In genomic region chr10:35223016-35223415, GRCh38 we compare ENCODE assay signal across 24 cellular contexts.
DNase-seq lines count a peak whose midpoint lies in the region; ATAC-seq and TF ChIP-seq lines count a peak whose summit lies in the region.
"Had no signal": no experiment of that assay in that cellular context is flagged by ENCODE, and none has a peak within 500 bp of the region (broad histone marks: within the 10 kb centered on the region; RNA-seq: fewer than 3 reads in every experiment).

No MANE protein-coding gene starts in this region.

- H3K4me2 ChIP-seq in OCI-LY1 (ENCODE audit: low read length) = no peak overlapping the region

- no peaks in the 10 kb centered on the region for H3K9me3 Mint-ChIP-seq in Caco-2 (ENCODE audit: unreplicated experiment)
- H3K9me3 Mint-ChIP-seq in endodermal cell = no peaks in the 10 kb centered on the region
- H3K9me3 Mint-ChIP-seq in osteocyte (ENCODE audit: unreplicated experiment) = no peaks in the 10 kb centered on the region
- H3K9me3 Mint-ChIP-seq: activated B cell treated with CpG ODN at 0.5 μM for 24 hours; brain; stimulated activated naive CD8-positive, alpha-beta T cell treated with anti-CD3 and anti-CD28 coated beads, Interleukin-15, amount 100 ng/mL, for 72 hours had no signal

- no peaks in the 10 kb centered on the region for H3K36me3 ChIP-seq in Caco-2 (ENCODE audit: control insufficient read depth, insufficient read depth, low read length)
- H3K36me3 ChIP-seq in OCI-LY1 (ENCODE audit: insufficient read depth, low read length) = no peaks in the 10 kb centered on the region
- H3K36me3 ChIP-seq in endodermal cell (ENCODE audit: control insufficient read depth, insufficient read depth, low read length) = no peaks in the 10 kb centered on the region
- H3K36me3 ChIP-seq: colonic mucosa, right atrium auricular region, tibial artery had no signal

- POLR2A ChIA-PET in Caco-2 (lab: Charles Lee) = no interaction called here

- no peak overlapping the region for H3K27ac ChIP-seq in OCI-LY1 (ENCODE audit: low read depth, low read length, poor library complexity, severe bottlenecking)
- H3K27ac ChIP-seq in endodermal cell (ENCODE audit: low read depth, low read length) = no peak overlapping the region
- H3K27ac ChIP-seq: colonic mucosa, right atrium auricular region, RWPE1, tibial artery had no signal

- H3K4me1 Mint-ChIP-seq in Caco-2 (ENCODE audit: low read depth, unreplicated experiment) (peaks cover 7% of the 10 kb centered on the region), endodermal cell (peaks cover 1% of the 10 kb centered on the region), osteocyte (ENCODE audit: unreplicated experiment) (peaks cover 7% of the 10 kb centered on the region)

- H3K9ac ChIP-seq in OCI-LY1 (ENCODE audit: low read length) (no peak overlapping the region), endodermal cell (ENCODE audit: extremely low read depth, low read length, poor library complexity, severe bottlenecking) (no peak overlapping the region)

- H3K27me3 Mint-ChIP-seq in Caco-2 (ENCODE audit: insufficient read depth, unreplicated experiment) (peaks cover 3% of the 10 kb centered on the region), endodermal cell (ENCODE audit: insufficient read depth) (no peaks in the 10 kb centered on the region), osteocyte (ENCODE audit: unreplicated experiment) (peaks cover 2% of the 10 kb centered on the region)
- H3K27me3 Mint-ChIP-seq: brain; stimulated activated naive CD8-positive, alpha-beta T cell treated with anti-CD3 and anti-CD28 coated beads, Interleukin-15, amount 100 ng/mL, for 72 hours had no signal

- no peaks in the 10 kb centered on the region for H3K36me3 Mint-ChIP-seq in Caco-2 (ENCODE audit: insufficient read depth, unreplicated experiment)
- H3K36me3 Mint-ChIP-seq in endodermal cell (ENCODE audit: low read depth) = no peaks in the 10 kb centered on the region
- no peaks in the 10 kb centered on the region for H3K36me3 Mint-ChIP-seq in osteocyte (ENCODE audit: unreplicated experiment)
- H3K36me3 Mint-ChIP-seq: brain, naive B cell had no signal

- H4K20me1 ChIP-seq in OCI-LY1 (ENCODE audit: insufficient read depth, low read length) = no peaks in the 10 kb centered on the region

- H2AFZ ChIP-seq in OCI-LY1 (ENCODE audit: low read length) = no peak overlapping the region

- H3K27me3 ChIP-seq in Caco-2 (replicated peaks; ENCODE audit: control insufficient read depth, insufficient read depth, low read length) = no peaks in the 10 kb centered on the region; the same call in 1 of the 2 replicates
- H3K27me3 ChIP-seq in OCI-LY1 (ENCODE audit: insufficient read depth, low read length) = no peaks in the 10 kb centered on the region
- H3K27me3 ChIP-seq in endodermal cell (ENCODE audit: control insufficient read depth, insufficient read depth, low read length, poor library complexity, severe bottlenecking) = no peaks in the 10 kb centered on the region
- H3K27me3 ChIP-seq: colonic mucosa, right atrium auricular region, tibial artery had no signal

- H3K4me1 ChIP-seq in Caco-2 (peaks cover 5% of the 10 kb centered on the region; the same call in 1 of the 2 replicates), OCI-LY1 (ENCODE audit: insufficient read depth, low read length, severe bottlenecking) (peaks cover 13% of the 10 kb centered on the region), endodermal cell (ENCODE audit: control insufficient read depth, insufficient read depth, low read length) (no peaks in the 10 kb centered on the region)
- H3K4me1 ChIP-seq: colonic mucosa had no signal

- H3F3A ChIP-seq in OCI-LY1 (ENCODE audit: insufficient read depth, low read length) = no peaks in the 10 kb centered on the region

- no peaks in the 10 kb centered on the region for H3K9me2 ChIP-seq in OCI-LY1 (ENCODE audit: low read depth, low read length)

- H3K4me3 ChIP-seq in Caco-2 (ENCODE audit: low read depth, low read length) (no peak overlapping the region), GM12875 (ENCODE audit: low read depth, low read length) (no peak overlapping the region), OCI-LY1 (ENCODE audit: low read depth, low read length, poor library complexity, severe bottlenecking) (no peak overlapping the region), endodermal cell (ENCODE audit: low read length) (no peak overlapping the region)
- H3K4me3 ChIP-seq: colonic mucosa, right atrium auricular region, tibial artery had no signal

- CTCF ChIA-PET in Caco-2 (lab: Charles Lee) = no interaction called here

- intact Hi-C loops in Caco-2 (cut with micrococcal nuclease; ENCODE audit: unreplicated experiment) = no loop called here

- DNase-seq in Caco-2 = peak in 1 of 2 experiments; percentile 24
- peak; percentile 75 for DNase-seq in endodermal cell
- DNase-seq in omental fat pad (ENCODE audit: low spot score) = no peak
- DNase-seq in osteocyte (ENCODE audit: extremely low spot score, unreplicated experiment) = no peak
- no peak for DNase-seq in NCI-H2107 treated with DMSO at 0.1 percent for 48 hours (lab: John Stamatoyannopoulos, UW; ENCODE audit: unreplicated experiment)
- no peak for DNase-seq in ureter (ENCODE audit: low spot score)
- DNase-seq: activated B cell treated with CpG ODN at 0.5 μM for 24 hours; activated CD4-positive, alpha-beta T cell treated with anti-CD3 and anti-CD28 coated beads, Interleukin-2, amount 50 U/mL, for 4 hours; activated T-cell treated with anti-CD3 and anti-CD28 coated beads for 4 hours; colonic mucosa; DMS79; glutamatergic neuron; left colon; naive B cell; NCI-H1092 treated with DMSO at 0.1 percent for 48 hours; NCI-H2029 treated with DMSO at 0.1 percent for 48 hours; NCI-H446; stimulated activated naive CD8-positive, alpha-beta T cell treated with anti-CD3 and anti-CD28 coated beads, Interleukin-15, amount 100 ng/mL, for 72 hours; tibial artery had no signal

- no TSS peak for BruUV-seq in Caco-2 (replicated peaks; lab: Mats Ljungman, UMichigan)

- no peaks in the 10 kb centered on the region for H3K9me3 ChIP-seq in Caco-2
- no peaks in the 10 kb centered on the region for H3K9me3 ChIP-seq in OCI-LY1 (ENCODE audit: low read length)
- no peaks in the 10 kb centered on the region for H3K9me3 ChIP-seq in endodermal cell (ENCODE audit: control insufficient read depth, low read length)
- H3K9me3 ChIP-seq: colonic mucosa, right atrium auricular region, tibial artery had no signal

- WGBS in endodermal cell (ENCODE audit: insufficient coverage in 1 of 2, insufficient read length in 1 of 2), 2 experiments = 76 to 81% methylated on average over 2 to 4 of the region's 4 CpGs

- no peak for ATAC-seq in omental fat pad (ENCODE audit: low FRiP score)
- ATAC-seq: left colon; stimulated activated naive CD8-positive, alpha-beta T cell treated with anti-CD3 and anti-CD28 coated beads, Interleukin-15, amount 100 ng/mL, for 72 hours had no signal

- H3K4me3 Mint-ChIP-seq in Caco-2 (ENCODE audit: unreplicated experiment) (no peak overlapping the region), endodermal cell (no peak overlapping the region), osteocyte (ENCODE audit: unreplicated experiment) (no peak overlapping the region)
- H3K4me3 Mint-ChIP-seq: activated B cell treated with CpG ODN at 0.5 μM for 24 hours; brain; naive B cell; stimulated activated naive CD8-positive, alpha-beta T cell treated with anti-CD3 and anti-CD28 coated beads, Interleukin-15, amount 100 ng/mL, for 72 hours had no signal

- no peak overlapping the region for H3K27ac Mint-ChIP-seq in Caco-2 (ENCODE audit: unreplicated experiment)
- no peak overlapping the region for H3K27ac Mint-ChIP-seq in endodermal cell
- no peak overlapping the region for H3K27ac Mint-ChIP-seq in osteocyte (ENCODE audit: unreplicated experiment)
- H3K27ac Mint-ChIP-seq: activated B cell treated with CpG ODN at 0.5 μM for 24 hours, brain, naive B cell had no signal

- no peaks in the 10 kb centered on the region for H3K79me2 ChIP-seq in OCI-LY1 (ENCODE audit: insufficient read depth, low read length)

- TF ChIP-seq CTCF in Caco-2 (IDR thresholded peaks at IDR 0.05; ENCODE audit: insufficient read depth in 1 of 2, low read depth in 1 of 2, low read length in 1 of 2, severe bottlenecking in 1 of 2, unreplicated experiment in 1 of 2) (peak; percentile 40 to 57), GM12875 (IDR thresholded peaks at IDR 0.05; ENCODE audit: borderline replicate concordance, insufficient read depth, low read depth, low read length) (0 out of 2 replicates have a peak, but pooled peaks have one; percentile 4), OCI-LY1 (IDR thresholded peaks at IDR 0.05; ENCODE audit: low read length) (peak; percentile 26; the same call in 1 of the 2 replicates), endodermal cell (conservative IDR thresholded peaks at IDR 0.05) (peak; percentile 76), omental fat pad (IDR thresholded peaks at IDR 0.05) (no peak), osteocyte (IDR thresholded peaks at IDR 0.05) (no peak)

Comparison
In these comparisons a context has a peak if more than half of its experiments do, and no peak if none do; other contexts are left out.
1. CTCF ChIP-seq: peak in Caco-2 (2 of 2), GM12875 (single experiment), OCI-LY1 (single experiment) and endodermal cell (single experiment); none in omental fat pad (0 of 3) and osteocyte (single experiment).